8 cellular contexts compared by ENCODE assay signal in the genomic region with DNA sequence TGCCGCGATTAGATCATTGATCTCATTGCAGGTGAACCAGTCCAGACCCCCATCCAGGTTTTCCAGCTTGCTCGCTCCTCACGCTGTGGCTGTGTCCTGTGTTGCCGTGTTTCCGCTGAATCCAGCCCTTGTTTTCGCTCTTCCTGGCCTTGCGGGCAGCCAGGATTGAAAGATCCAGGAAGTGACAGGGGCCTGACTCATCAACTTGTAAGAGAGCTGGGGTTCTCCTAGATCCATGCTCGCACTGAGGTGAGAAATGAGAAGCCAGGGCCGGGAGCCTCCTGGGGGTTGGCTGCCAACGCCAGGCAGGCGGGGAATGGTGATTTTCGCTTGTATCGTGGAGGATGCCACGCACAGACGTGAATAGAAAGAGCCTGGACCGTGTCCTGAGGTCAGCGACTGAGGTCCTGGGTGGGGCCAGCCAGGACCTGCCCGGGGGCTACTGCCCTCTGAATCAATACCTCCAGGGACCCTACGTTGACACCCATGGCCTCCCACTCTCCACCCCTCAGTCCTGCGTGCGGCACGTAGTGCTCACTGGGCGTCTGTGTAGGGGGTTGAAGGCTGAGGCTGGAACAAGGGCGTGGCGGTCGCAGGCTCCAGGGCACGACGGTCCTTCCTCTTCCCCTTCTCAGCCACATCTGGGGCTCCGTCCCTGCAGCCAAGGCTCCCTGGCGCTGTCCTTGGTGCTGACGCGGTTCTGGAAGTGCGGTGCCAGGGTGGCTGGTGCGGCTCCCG. TPM values are rescaled to one million over a fixed set of nuclear protein-coding genes. Genes with fewer than 3 reads are reported as not detected.
DNase-seq lines count a peak whose midpoint lies in the region; TF ChIP-seq lines count a peak whose summit lies in the region.

No MANE protein-coding gene starts in this region.

- H3K4me1 Mint-ChIP-seq in mesothelial cell of epicardium, result peaks cover 11% of the 10 kb centered on the region

- H3K36me3 Mint-ChIP-seq in mesothelial cell of epicardium, result peaks cover 11% of the 10 kb centered on the region

- TF ChIP-seq CTCF in HL-60 (IDR thresholded peaks at IDR 0.05; ENCODE audit: insufficient read depth, low read length), result no peak
- no peak for TF ChIP-seq CTCF in epithelial cell of proximal tubule (conservative IDR thresholded peaks at IDR 0.05; ENCODE audit: low read depth, low read length)
- no peak for TF ChIP-seq CTCF in mesothelial cell of epicardium (IDR thresholded peaks at IDR 0.05; ENCODE audit: unreplicated experiment)

- H3K27me3 ChIP-seq in HL-60 (ENCODE audit: insufficient read depth, poor library complexity, severe bottlenecking), result no peaks in the 10 kb centered on the region

- H3K27me3 Mint-ChIP-seq in mesothelial cell of epicardium (ENCODE audit: low read depth), result peaks cover 12% of the 10 kb centered on the region

- H3K4me3 ChIP-seq in HL-60 (replicated peaks; ENCODE audit: insufficient read depth, low read length) (peak overlapping the region; percentile 31), epithelial cell of proximal tubule (ENCODE audit: low read depth, low read length) (peak overlapping the region; percentile 55)

- H3K27ac Mint-ChIP-seq in mesothelial cell of epicardium, result peak overlapping the region; percentile 86

- DNase-seq in Ammon's horn (ENCODE audit: low spot score) (peak; percentile 90), HL-60 (ENCODE audit: low read depth in 1 of 2, low spot score in 1 of 2) (peak; percentile 85 to 92), NCI-H82 (lab: John Stamatoyannopoulos, UW) (peak; percentile 97), epithelial cell of proximal tubule (ENCODE audit: low read depth) (peak; percentile 89), mesothelial cell of epicardium (ENCODE audit: low spot score in 2 of 2, unreplicated experiment in 2 of 2) (peak; percentile 71 to 89), NK-92 (lab: John Stamatoyannopoulos, UW; ENCODE audit: unreplicated experiment) (no peak)
- peak; percentile 84 for DNase-seq in activated CD8-positive, alpha-beta memory T cell treated with anti-CD3 and anti-CD28 coated beads, Interleukin-2, amount 50 U/mL, for 48 hours
- peak; percentile 27 for DNase-seq in stimulated activated CD8-positive, alpha-beta memory T cell treated with anti-CD3 and anti-CD28 coated beads, Interleukin-4, amount 100 ng/mL, for 24 hours (ENCODE audit: low read depth)

- H3K4me3 Mint-ChIP-seq in mesothelial cell of epicardium, result peak overlapping the region; percentile 73

- H3K9me3 Mint-ChIP-seq in mesothelial cell of epicardium, result peaks cover 27% of the 10 kb centered on the region

- peak overlapping the region; percentile 53 for H3K27ac ChIP-seq in HL-60 (replicated peaks)

RNA-seq across cellular contexts. Expression of a gene that starts 7.3 kb away (rescaled TPM):
- 1.1 and 2.8 TPM in 2 replicates for total RNA-seq in epithelial cell of proximal tubule
- 10.4 to 10.7 TPM (median 10.5 TPM) in 3 replicates for total RNA-seq in mesothelial cell of epicardium

RNA-seq across cellular contexts. Expression of a gene that starts 11.9 kb away (rescaled TPM):
- total RNA-seq in epithelial cell of proximal tubule (2.1 and 2.6 TPM in 2 replicates), mesothelial cell of epicardium (5.9 to 6.7 TPM (median 6.7 TPM) in 3 replicates)

RNA-seq across cellular contexts. Expression of a gene that starts 36.5 kb away (rescaled TPM):
- total RNA-seq in epithelial cell of proximal tubule (0.29 TPM in 1 of 2 replicates, not detected in the other), mesothelial cell of epicardium (0.32 to 0.67 TPM (median 0.47 TPM) in 3 replicates)

RNA-seq across cellular contexts. Expression of a gene that starts 42.2 kb away (rescaled TPM):
- total RNA-seq in epithelial cell of proximal tubule (43.8 and 62.5 TPM in 2 replicates), mesothelial cell of epicardium (70.1 to 73.0 TPM (median 71.5 TPM) in 3 replicates)

RNA-seq across cellular contexts. Expression of a gene that starts 50.2 kb away (rescaled TPM):
- total RNA-seq in epithelial cell of proximal tubule (0.51 and 7.0 TPM in 2 replicates), mesothelial cell of epicardium (2.9 to 4.4 TPM (median 3.3 TPM) in 3 replicates)
